ENCODE assay signal across 8 cellular contexts in genomic region chr13:51451467-51452390, GRCh38. TPM values are rescaled to one million over a fixed set of nuclear protein-coding genes. Genes with fewer than 3 reads are reported as not detected.
A peak's percentile ranks its signal among the peaks of the same experiment; 100 is the strongest.
DNase-seq lines count a peak whose midpoint lies in the region; ATAC-seq lines count a peak whose summit lies in the region.

No MANE protein-coding gene starts in this region.

- peak; percentile 87 for DNase-seq in NK-92 treated with Interleukin-12 subunit alpha and Interleukin-12 subunit beta, amount 100 ng/mL, for 24 hours (lab: John Stamatoyannopoulos, UW)
- no peak for DNase-seq in NK-92 (lab: John Stamatoyannopoulos, UW; ENCODE audit: unreplicated experiment)
- peak; percentile 66 for DNase-seq in NCI-H226
- DNase-seq in activated CD4-positive, alpha-beta T cell treated with anti-CD3 and anti-CD28 coated beads for 1 hour, result peak; percentile 60
- DNase-seq in cerebellum (ENCODE audit: low spot score), result peak; percentile 67
- DNase-seq in kidney tubule cell (ENCODE audit: low spot score), result peak; percentile 80
- peak; percentile 28 to 50 for DNase-seq in stimulated activated CD4-positive, alpha-beta T cell treated with anti-CD3 and anti-CD28 coated beads, Interleukin-1b, Interleukin-23, amount 100 ng/mL, for 1 hour (ENCODE audit: low read depth in 2 of 2)

- peak; percentile 32 for ATAC-seq in HG03045 (IDR thresholded peaks at IDR 0.05; ENCODE audit: unreplicated experiment)

RNA-seq across cellular contexts. Expression of gene INTS6, which starts 1.1 kb away (rescaled TPM):
- total RNA-seq in cerebellum, result 50.3 TPM
